Comparison of ENCODE assay signal across 36 cellular contexts in the genomic region with DNA sequence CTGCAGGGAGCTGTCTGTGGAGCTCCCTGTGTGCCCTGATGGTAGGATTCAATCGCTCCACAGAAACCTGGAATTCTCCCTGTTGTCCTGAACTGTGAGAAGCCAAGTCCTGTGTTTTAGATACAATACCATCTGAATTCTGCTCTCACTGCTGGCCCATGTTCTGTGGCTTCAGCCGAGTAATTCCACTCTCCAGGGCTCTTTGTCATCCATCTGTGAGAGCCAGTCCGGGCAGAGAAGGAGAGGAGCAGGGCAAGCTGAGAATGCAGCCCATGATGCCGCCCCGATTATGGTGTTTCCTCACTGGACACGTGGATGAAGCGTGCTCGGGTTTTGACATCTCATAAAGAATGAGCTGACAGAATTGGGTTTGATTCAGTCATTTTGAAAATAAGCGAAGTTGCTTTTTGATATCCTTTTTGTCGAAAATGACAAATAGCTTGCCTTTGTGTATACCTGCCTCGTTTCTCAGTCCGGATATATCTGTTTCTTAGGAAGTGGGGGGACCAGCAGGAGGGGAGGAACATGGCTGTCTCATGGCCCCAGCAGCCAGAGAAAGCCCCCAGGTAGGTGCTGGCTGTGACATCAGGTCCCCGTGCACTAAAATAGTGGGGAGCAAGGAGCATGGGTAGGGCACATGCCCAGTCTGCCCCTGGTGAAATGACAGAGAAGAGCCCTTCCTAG. TPM values are rescaled to one million over a fixed set of nuclear protein-coding genes. Genes with fewer than 3 reads are reported as not detected.
DNase-seq lines count a peak whose midpoint lies in the region; ATAC-seq and TF ChIP-seq lines count a peak whose summit lies in the region.
"Had no signal": no experiment of that assay in that cellular context is flagged by ENCODE, and none has a peak within 500 bp of the region (broad histone marks: within the 10 kb centered on the region; RNA-seq: fewer than 3 reads in every experiment).

No MANE protein-coding gene starts in this region.

- H3K4me1 ChIP-seq in RWPE2 (ENCODE audit: insufficient read depth, poor library complexity, severe bottlenecking) (peaks cover 14% of the 10 kb centered on the region), sigmoid colon (no peaks in the 10 kb centered on the region)
- H3K4me1 ChIP-seq: uterus had no signal

- TF ChIP-seq POLR2A in sigmoid colon (IDR thresholded peaks at IDR 0.05): no peak

- no peaks in the 10 kb centered on the region for H3K9me3 ChIP-seq in RWPE2 (ENCODE audit: severe bottlenecking)
- H3K9me3 ChIP-seq in sigmoid colon: no peaks in the 10 kb centered on the region
- H3K9me3 ChIP-seq: ascending aorta, gastroesophageal sphincter, MG63, mucosa of descending colon, thoracic aorta, uterus had no signal

- 80 to 90% methylated on average over 13 of the region's 13 CpGs for WGBS in sigmoid colon, 2 donors

- H3K27ac ChIP-seq in RWPE2 (ENCODE audit: poor library complexity, severe bottlenecking) (peak overlapping the region; percentile 21), epithelial cell of prostate (peak overlapping the region; percentile 85), sigmoid colon (no peak overlapping the region)
- H3K27ac ChIP-seq: ascending aorta, gastroesophageal sphincter, thoracic aorta, uterus had no signal

- no peak overlapping the region for H3K4me3 ChIP-seq in RWPE2 (ENCODE audit: severe bottlenecking)
- H3K4me3 ChIP-seq in sigmoid colon: no peak overlapping the region
- H3K4me3 ChIP-seq: ascending aorta, gastroesophageal sphincter, lung, MG63, mucosa of descending colon, thoracic aorta, uterus had no signal

- H3K27me3 ChIP-seq in RWPE2 (ENCODE audit: insufficient read depth, poor library complexity, severe bottlenecking) (no peaks in the 10 kb centered on the region), sigmoid colon (no peaks in the 10 kb centered on the region)
- H3K27me3 ChIP-seq: ascending aorta, gastroesophageal sphincter, MG63, uterus had no signal

- no peak for ATAC-seq in RWPE2 (ENCODE audit: low read depth)
- ATAC-seq: activated CD8-positive, alpha-beta T cell treated with anti-CD3 and anti-CD28 coated beads, Interleukin-2, amount 10 ng/mL, durations not matched to agents 7 days and 5 days; gastroesophageal sphincter; left cardiac atrium; mucosa of descending colon; PC-3; SK-N-SH treated with all-trans-retinoic acid at 6 μM for 48 hours had no signal

- DNase-seq in G401 (ENCODE audit: low spot score) (peak; percentile 57), RWPE2 (ENCODE audit: low spot score) (no peak), epithelial cell of prostate (ENCODE audit: low read depth, low spot score) (no peak), sigmoid colon (peak; percentile 28), AG08395 (ENCODE audit: low spot score) (no peak), head of caudate nucleus (no peak), pons (ENCODE audit: low spot score) (no peak)
- DNase-seq: activated CD4-positive, alpha-beta T cell treated with anti-CD3 and anti-CD28 coated beads for 1 hour; activated CD8-positive, alpha-beta T cell treated with anti-CD3 and anti-CD28 coated beads, Interleukin-2, amount 10 ng/mL, durations not matched to agents 7 days and 5 days; activated gamma-delta T cell treated with Interleukin-2 at 50 U/mL for 16 hours; activated naive CD8-positive, alpha-beta T cell treated with anti-CD3 and anti-CD28 coated beads, Interleukin-2, amount 10 ng/mL, durations not matched to agents 7 days and 5 days; DMS 273 treated with DMSO at 0.1 percent for 48 hours; endodermal cell; hippocampal formation; KBM-7; left cardiac atrium; MG63; mucosa of descending colon; NCI-H1105 treated with DMSO at 0.1 percent for 48 hours; NCI-H187 treated with DMSO at 0.1 percent for 48 hours; NCI-H524; Right ventricle myocardium superior; stimulated activated CD4-positive, alpha-beta T cell treated with anti-CD3 and anti-CD28 coated beads, Interleukin-2, amount 100 ng/mL, for 24 hours had no signal

- no peak for TF ChIP-seq EP300 in sigmoid colon (IDR thresholded peaks at IDR 0.05)

- H3K36me3 ChIP-seq in RWPE2 (ENCODE audit: low read depth): no peaks in the 10 kb centered on the region
- no peaks in the 10 kb centered on the region for H3K36me3 ChIP-seq in sigmoid colon
- H3K36me3 ChIP-seq: ascending aorta, gastroesophageal sphincter, MG63, thoracic aorta, uterus had no signal

- in situ Hi-C loops in G401 (cut with HindIII; ENCODE audit: low sequenced_read_pairs): no loop called here

- intact Hi-C loops in sigmoid colon (cut with DNase I): no loop called here
- intact Hi-C loops in head of caudate nucleus (cut with DNase I): no loop called here

- TF ChIP-seq CTCF in RWPE2 (IDR thresholded peaks at IDR 0.05; ENCODE audit: poor library complexity, severe bottlenecking) (no peak), sigmoid colon (IDR thresholded peaks at IDR 0.05) (no peak)

RNA-seq across cellular contexts. Expression of gene CD93, which starts 8.2 kb away (rescaled TPM):
- total RNA-seq in G401 (2014; rRNA removed; shearing (Covaris generic)): not detected in 2 replicates
- total RNA-seq in sigmoid colon: 10 to 100 TPM; 14.2 to 27.2 (median 17.7) TPM
- 10 to 100 TPM in 2 of 3 donors, 1 to 10 TPM in 1; 1.8 to 14.5 (median 10.6) TPM for polyA plus RNA-seq in sigmoid colon
- total RNA-seq: fibroblast of lung, PC-3 had no signal
- polyA plus RNA-seq: BJ had no signal

RNA-seq across cellular contexts. Expression of gene THBD, which starts 44.9 kb away (rescaled TPM):
- total RNA-seq in G401 (2014; rRNA removed; shearing (Covaris generic)): not detected in 2 replicates
- total RNA-seq in sigmoid colon: 10 to 100 TPM in 3 of 4 donors, 1 to 10 TPM in 1; 8.6 to 26.6 (median 14.6) TPM
- polyA plus RNA-seq in sigmoid colon: 1 to 10 TPM; 1.8 to 7.3 (median 3.2) TPM
- total RNA-seq: activated CD8-positive, alpha-beta T cell treated with anti-CD3 and anti-CD28 coated beads, Interleukin-2, amount 10 ng/mL, durations not matched to agents 7 days and 5 days had no signal

RNA-seq across cellular contexts. Expression of gene SSTR4, which starts 59.2 kb away (rescaled TPM):
- total RNA-seq in G401 (2014; rRNA removed; shearing (Covaris generic)): not detected in 2 replicates
- total RNA-seq in sigmoid colon: not detected
- polyA plus RNA-seq in sigmoid colon: under 1 TPM in 1 of 3 donors, not detected in 2; 0.04 TPM
- total RNA-seq: activated CD8-positive, alpha-beta T cell treated with anti-CD3 and anti-CD28 coated beads, Interleukin-2, amount 10 ng/mL, durations not matched to agents 7 days and 5 days; activated naive CD8-positive, alpha-beta T cell treated with anti-CD3 and anti-CD28 coated beads, Interleukin-2, amount 10 ng/mL, durations not matched to agents 7 days and 5 days; ascending aorta; dermis blood vessel endothelial cell; fibroblast of lung; H1; left cardiac atrium; lung; natural killer cell treated with Interleukin-12 subunit alpha and Interleukin-12 subunit beta and Interleukin-15 and Interleukin-18, amount 100 ng/mL, for 72 hours; omental fat pad; PC-3; Right ventricle myocardium superior; thoracic aorta; uterus had no signal
- polyA plus RNA-seq: BJ, fibroblast of lung had no signal

Comparison
In these comparisons a context has a peak if more than half of its experiments do, and no peak if none do; other contexts are left out.
1. DNase-seq: peak in G401 (single experiment) and sigmoid colon (single experiment); none in RWPE2 (single experiment), epithelial cell of prostate (single experiment), AG08395 (single experiment), head of caudate nucleus (0 of 42) and pons (single experiment).
2. H3K27ac ChIP-seq: peak in RWPE2 (single experiment) and epithelial cell of prostate (single experiment); none in sigmoid colon (0 of 4).
3. RNA of gene CD93, which starts 8.2 kb away (total RNA-seq): 14.2 to 27.2 TPM in sigmoid colon; not detected in G401; every median in the first group is over 10 times any median in the second.